Comparison of ENCODE assay signal across 9 cellular contexts in genomic region chr2:64840419-64840818, GRCh38.
DNase-seq lines count a peak whose midpoint lies in the region; ATAC-seq and TF ChIP-seq lines count a peak whose summit lies in the region.
"Had no signal": no experiment of that assay in that cellular context is flagged by ENCODE, and none has a peak within 500 bp of the region (broad histone marks: within the 10 kb centered on the region; RNA-seq: fewer than 3 reads in every experiment).

No MANE protein-coding gene starts in this region.

- DNase-seq in GM04503 (ENCODE audit: low read depth), result peak; percentile 71
- no peak for DNase-seq in sciatic nerve (ENCODE audit: low spot score)
- no peak for DNase-seq in UCSD-AML1 (lab: John Stamatoyannopoulos, UW; ENCODE audit: unreplicated experiment)
- no peak for DNase-seq in brain microvascular endothelial cell
- no peak for DNase-seq in NCI-H524 (lab: John Stamatoyannopoulos, UW)
- DNase-seq: NCI-H774 had no signal

- no peak overlapping the region for H3K4me3 ChIP-seq in brain microvascular endothelial cell (ENCODE audit: low read depth, low read length)

- H3K27me3 ChIP-seq in brain microvascular endothelial cell (replicated peaks), result no peaks in the 10 kb centered on the region

- no peaks in the 10 kb centered on the region for H3K27me3 Mint-ChIP-seq in activated T-helper 17 cell treated with anti-CD3 and anti-CD28 coated beads, Interleukin-2, amount 50 U/mL, for 72 hours

- H3K36me3 ChIP-seq in brain microvascular endothelial cell (replicated peaks), result no peaks in the 10 kb centered on the region

- intact Hi-C loops in sciatic nerve (cut with DNase I), result no loop called here

- H3K9me3 Mint-ChIP-seq in activated T-helper 17 cell treated with anti-CD3 and anti-CD28 coated beads, Interleukin-2, amount 50 U/mL, for 72 hours, result no peaks in the 10 kb centered on the region

- no peak for TF ChIP-seq CTCF in brain microvascular endothelial cell (IDR thresholded peaks at IDR 0.05; ENCODE audit: low read depth, low read length, missing control alignments)

- H3K36me3 Mint-ChIP-seq in activated T-helper 17 cell treated with anti-CD3 and anti-CD28 coated beads, Interleukin-2, amount 50 U/mL, for 72 hours (ENCODE audit: low read depth), result no peaks in the 10 kb centered on the region

- H3K4me3 Mint-ChIP-seq in activated T-helper 17 cell treated with anti-CD3 and anti-CD28 coated beads, Interleukin-2, amount 50 U/mL, for 72 hours, result peak overlapping the region; percentile 26

- H3K27ac ChIP-seq in brain microvascular endothelial cell, result no peak overlapping the region

- in situ Hi-C loops in brain microvascular endothelial cell (cut with HindIII; ENCODE audit: low pct_ligation_motif_present, low sequenced_read_pairs), result no loop called here

- H3K27ac Mint-ChIP-seq in activated T-helper 17 cell treated with anti-CD3 and anti-CD28 coated beads, Interleukin-2, amount 50 U/mL, for 72 hours, result no peak overlapping the region

- H3K4me1 Mint-ChIP-seq in activated T-helper 17 cell treated with anti-CD3 and anti-CD28 coated beads, Interleukin-2, amount 50 U/mL, for 72 hours, result no peaks in the 10 kb centered on the region

- ATAC-seq in HG03135 (IDR thresholded peaks at IDR 0.05; ENCODE audit: unreplicated experiment), result peak; percentile 25
- no peak for ATAC-seq in activated T-helper 17 cell treated with anti-CD3 and anti-CD28 coated beads, Interleukin-2, amount 50 U/mL, for 72 hours (replicated peaks)
- ATAC-seq in sciatic nerve, result peak; percentile 7
- ATAC-seq in HG02970 (IDR thresholded peaks at IDR 0.05; ENCODE audit: low FRiP score, unreplicated experiment), result no peak

Comparison
In these comparisons a context has a peak if more than half of its experiments do, and no peak if none do; other contexts are left out.
1. ATAC-seq: peak in HG03135 (single experiment) and sciatic nerve (single experiment); none in activated T-helper 17 cell treated with anti-CD3 and anti-CD28 coated beads, Interleukin-2, amount 50 U/mL, for 72 hours (single experiment) and HG02970 (single experiment).